22 cellular contexts compared by ENCODE assay signal in the genomic region with DNA sequence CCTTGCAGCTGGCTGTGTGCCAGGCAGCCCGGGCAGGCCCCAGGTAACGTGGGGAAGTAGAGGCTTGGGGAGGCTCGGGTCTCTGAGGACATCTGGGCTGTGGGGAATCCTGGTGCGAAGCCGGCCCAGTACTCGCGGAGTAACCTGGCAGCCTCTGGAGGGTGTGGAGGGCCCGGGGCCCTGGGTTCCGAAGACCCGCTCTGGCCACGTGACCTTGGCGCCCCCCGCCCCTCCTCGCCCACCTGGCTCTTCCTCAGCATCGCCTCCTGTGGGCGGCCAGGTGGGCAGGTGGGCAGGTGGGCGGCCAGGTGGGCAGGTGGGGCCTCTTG.
DNase-seq lines count a peak whose midpoint lies in the region; ATAC-seq, FAIRE-seq and TF ChIP-seq lines count a peak whose summit lies in the region.
"Had no signal": no experiment of that assay in that cellular context is flagged by ENCODE, and none has a peak within 500 bp of the region (broad histone marks: within the 10 kb centered on the region; RNA-seq: fewer than 3 reads in every experiment).

No MANE protein-coding gene starts in this region.

- ATAC-seq in HG02840 (IDR thresholded peaks at IDR 0.05; ENCODE audit: low FRiP score, unreplicated experiment): no peak

- CTCF ChIA-PET in HEK293 (lab: Yijun Ruan, JAX): interaction anchor here (0.6 kb wide), 1 partner anchor 127 kb away, joined by 3 read pairs; no protein-coding TSS in a partner anchor
- CTCF ChIA-PET in H1 (lab: Charles Lee; ENCODE audit: partially characterized antibody): interaction anchor here (0.8 kb wide), 2 partner anchors 8 to 17 kb away, joined by 3 to 4 read pairs; no protein-coding TSS in a partner anchor

- no peak for FAIRE-seq in H1 (lab: Jason Lieb, UNC)
- FAIRE-seq: A204.1 had no signal

- H2AK5ac ChIP-seq in H1 (ENCODE audit: low read depth, low read length): no peak overlapping the region

- no peak overlapping the region for H3K4me3 ChIP-seq in HEK293 (ENCODE audit: low read depth, low read length)
- 0 out of 8 replicates have a peak overlapping the region, but pooled peaks of 1 of the 4 experiments have one; percentile 5 for H3K4me3 ChIP-seq in H1 (ENCODE audit: extremely low read depth in 1 of 4, insufficient read depth in 2 of 4, low read depth in 3 of 4, low read length in 4 of 4)
- no peak overlapping the region for H3K4me3 ChIP-seq in osteoblast (ENCODE audit: insufficient read depth, low read length)
- no peak overlapping the region for H3K4me3 ChIP-seq in tibial nerve
- H3K4me3 ChIP-seq: PC-9 had no signal

- H3K4me2 ChIP-seq in H1 (ENCODE audit: insufficient read depth in 1 of 2, low read depth in 2 of 2, low read length in 2 of 2) (peak overlapping the region; percentile 26 to 53; a peak in 2 of 4 replicates), osteoblast (ENCODE audit: insufficient read depth, low read length) (no peak overlapping the region)
- H3K4me2 ChIP-seq: KMS-11, PC-9 had no signal

- no peak overlapping the region for H3K14ac ChIP-seq in H1 (ENCODE audit: insufficient read length)

- H4K20me1 ChIP-seq in H1 (replicated peaks in 1 of 2; ENCODE audit: control insufficient read depth in 1 of 2, insufficient read depth in 2 of 2, low read length in 2 of 2): no peaks in the 10 kb centered on the region
- no peaks in the 10 kb centered on the region for H4K20me1 ChIP-seq in osteoblast (ENCODE audit: insufficient read depth, low read length)

- no peak for DNase-seq in H1 (ENCODE audit: low read depth in 1 of 2, low spot score in 2 of 2)
- DNase-seq in osteoblast (ENCODE audit: insufficient read length, low spot score, missing footprints): peak; percentile 34
- DNase-seq in tibial nerve (ENCODE audit: low spot score in 2 of 2): no peak
- DNase-seq in NCI-H1436 treated with DMSO at 0.1 percent for 48 hours (lab: John Stamatoyannopoulos, UW): no peak
- no peak for DNase-seq in GM13976 (ENCODE audit: low spot score)
- DNase-seq in cortex of kidney (lab: John Stamatoyannopoulos, UW): no peak
- DNase-seq: BE2C; CD4-positive, CD25-positive, alpha-beta regulatory T cell; GF-D8; GOT3; MV-4-11; NCI-H2107; NCI-H226; NCI-H82; PC-9; SIG-M5 had no signal

- no peak overlapping the region for H3K18ac ChIP-seq in H1 (ENCODE audit: extremely low read depth, low read length)

- H3K4me1 ChIP-seq in HEK293 (ENCODE audit: control insufficient read depth, insufficient read depth, low read length) (no peaks in the 10 kb centered on the region), H1 (replicated peaks in 1 of 4; ENCODE audit: control insufficient read depth in 3 of 4, insufficient read depth in 4 of 4, low read length in 3 of 4) (peaks cover 6 to 27% (median 14%) of the 10 kb centered on the region in 4 experiments; a peak in 6 of 7 replicates), osteoblast (ENCODE audit: insufficient read depth, low read length) (no peaks in the 10 kb centered on the region), tibial nerve (peaks cover 0 to 16% (median 12%) of the 10 kb centered on the region in 4 donors)
- H3K4me1 ChIP-seq: BE2C had no signal

- no peak overlapping the region for H3K4ac ChIP-seq in H1 (replicated peaks; ENCODE audit: insufficient read length, low read depth, low read length)

- no peak overlapping the region for H4K91ac ChIP-seq in H1 (replicated peaks; ENCODE audit: insufficient read length, low read length)

- H3K79me2 ChIP-seq in H1 (ENCODE audit: control insufficient read depth in 1 of 2, insufficient read depth in 2 of 2, low read length in 2 of 2) (no peaks in the 10 kb centered on the region), osteoblast (ENCODE audit: insufficient read depth, low read length) (no peaks in the 10 kb centered on the region)

- H3K27me3 ChIP-seq in H1 (replicated peaks in 1 of 4; ENCODE audit: control insufficient read depth in 3 of 4, extremely low read depth in 1 of 4, insufficient read depth in 3 of 4, low read length in 3 of 4): no peaks in the 10 kb centered on the region; a peak in 1 of 7 replicates
- H3K27me3 ChIP-seq in osteoblast (ENCODE audit: insufficient read depth, low read length): no peaks in the 10 kb centered on the region
- no peaks in the 10 kb centered on the region for H3K27me3 ChIP-seq in tibial nerve
- H3K27me3 ChIP-seq: BE2C had no signal

- H3K79me1 ChIP-seq in H1 (ENCODE audit: low read depth, low read length): no peaks in the 10 kb centered on the region

- no peak overlapping the region for H2AFZ ChIP-seq in H1 (ENCODE audit: low read length)
- H2AFZ ChIP-seq in osteoblast (ENCODE audit: low read length): no peak overlapping the region
- H2AFZ ChIP-seq: PC-9 had no signal

- H2BK20ac ChIP-seq in H1 (ENCODE audit: low read length): no peak overlapping the region

- no peak overlapping the region for H2BK120ac ChIP-seq in H1 (replicated peaks; ENCODE audit: low read depth, low read length)

- POLR2A ChIA-PET in HEK293 (lab: Yijun Ruan, JAX) (no interaction called here), H1 (lab: Charles Lee; ENCODE audit: partially characterized antibody) (interaction anchor here (0.6 kb wide), 1 partner anchor 1580 kb away, joined by 3 read pairs; no protein-coding TSS in a partner anchor)

- WGBS in H1 (ENCODE audit: extremely low coverage in 1 of 2, insufficient coverage in 1 of 2, insufficient read length in 1 of 2, insufficient replicate concordance in 2 of 2, low coverage in 1 of 2, low lambda C conversion rate in 2 of 2, missing lambda C conversion rate in 1 of 2), 2 experiments: 77% methylated on average over 14 of the region's 17 CpGs; no CpG with 5 or more reads in 1 of the 2 experiments
- WGBS in tibial nerve, 2 donors: 79 to 84% methylated on average over 16 to 17 of the region's 17 CpGs

- 0 out of 2 replicates have a peak, but pooled peaks cover 2% of the 10 kb centered on the region for H3K23me2 ChIP-seq in H1 (ENCODE audit: low read depth, low read length)

- no peak overlapping the region for H3K56ac ChIP-seq in H1 (replicated peaks; ENCODE audit: insufficient read length, low read depth, low read length)

- no peak overlapping the region for H4K5ac ChIP-seq in H1 (ENCODE audit: insufficient read length, low read depth, low read length)

- H3K9ac ChIP-seq in H1 (replicated peaks in 1 of 4; ENCODE audit: extremely low read depth in 1 of 4, low read depth in 3 of 4, low read length in 3 of 4): no peak overlapping the region
- H3K9ac ChIP-seq: KMS-11 had no signal

- no peak overlapping the region for H3K27ac ChIP-seq in HEK293 (ENCODE audit: extremely low read depth, low read depth, low read length)
- H3K27ac ChIP-seq in H1 (ENCODE audit: low read depth, low read length): no peak overlapping the region
- H3K27ac ChIP-seq in osteoblast (ENCODE audit: low read depth, low read length): no peak overlapping the region
- peak overlapping the region in 3 of 4 donors; percentile 60 to 90 (median 86) for H3K27ac ChIP-seq in tibial nerve
- H3K27ac ChIP-seq: KMS-11, PC-9, RWPE1 had no signal

- H3K36me3 ChIP-seq in HEK293 (ENCODE audit: control insufficient read depth in 2 of 2, insufficient read depth in 1 of 2, low read length in 2 of 2) (no peaks in the 10 kb centered on the region), H1 (ENCODE audit: control insufficient read depth in 2 of 4, insufficient read depth in 4 of 4, low read length in 3 of 4) (no peaks in the 10 kb centered on the region), osteoblast (ENCODE audit: insufficient read depth, low read length) (no peaks in the 10 kb centered on the region), tibial nerve (no peaks in the 10 kb centered on the region)
- H3K36me3 ChIP-seq: BE2C had no signal

- TF ChIP-seq POLR2A in H1 (IDR thresholded peaks at IDR 0.05; ENCODE audit: control extremely low read depth in 1 of 2, low read depth in 2 of 2, low read length in 2 of 2) (no peak), tibial nerve (IDR thresholded peaks at IDR 0.05) (no peak)

- no peak for TF ChIP-seq CTCF in HEK293 (tag by site-specific recombination; IDR thresholded peaks at IDR 0.05)
- no peak for TF ChIP-seq CTCF in H1 (IDR thresholded peaks at IDR 0.05; ENCODE audit: control extremely low read depth in 1 of 3, insufficient read depth in 1 of 3, low read depth in 1 of 3, low read length in 3 of 3)
- no peak for TF ChIP-seq CTCF in osteoblast (IDR thresholded peaks at IDR 0.05; ENCODE audit: extremely low read depth, low read depth, low read length)
- no peak for TF ChIP-seq CTCF in tibial nerve (IDR thresholded peaks at IDR 0.05)
- no peak for TF ChIP-seq CTCF in GM13976 (IDR thresholded peaks at IDR 0.05; ENCODE audit: borderline replicate concordance, control extremely low read depth, extremely low read depth, insufficient read depth, missing control alignments)

- TF ChIP-seq EP300 in H1 (IDR thresholded peaks at IDR 0.05; ENCODE audit: borderline replicate concordance in 1 of 2, low read depth in 2 of 2, low read length in 2 of 2): no peak
- TF ChIP-seq EP300 in tibial nerve (IDR thresholded peaks at IDR 0.05): no peak

- TF ChIP-seq RAD21 in H1 (IDR thresholded peaks at IDR 0.05 in 1 of 2, conservative IDR thresholded peaks at IDR 0.05 in 1 of 2; ENCODE audit: low read depth in 2 of 2, low read length in 2 of 2): no peak

- in situ Hi-C loops in GM13976 (cut with MboI; ENCODE audit: low sequenced_read_pairs, unreplicated experiment): no loop called here

- H2BK5ac ChIP-seq in H1 (ENCODE audit: low read depth, low read length): no peak overlapping the region

- peak overlapping the region; percentile 43 for H4K8ac ChIP-seq in H1 (ENCODE audit: extremely low read depth, insufficient read depth, low read length)

- 0 out of 2 replicates have a peak overlapping the region, but pooled peaks have one; percentile 27 for H2BK12ac ChIP-seq in H1 (ENCODE audit: low read depth, low read length)

- no peak overlapping the region for H3K23ac ChIP-seq in H1 (ENCODE audit: insufficient read length)

- H3K9me3 ChIP-seq in HEK293 (ENCODE audit: control insufficient read depth, insufficient read depth, low read depth, low read length) (no peaks in the 10 kb centered on the region), H1 (ENCODE audit: insufficient read depth in 2 of 2, low read depth in 1 of 2, low read length in 1 of 2) (no peaks in the 10 kb centered on the region), osteoblast (ENCODE audit: low read depth, low read length) (no peaks in the 10 kb centered on the region), tibial nerve (no peaks in the 10 kb centered on the region)
- H3K9me3 ChIP-seq: BE2C, Caco-2 had no signal

- no peak overlapping the region for H2BK15ac ChIP-seq in H1 (ENCODE audit: low read length)

TF ChIP-seq in HEK293, 187 proteins besides CTCF, POLR2A, EP300 and RAD21 (continues in another document):
- 0 out of 2 replicates have a peak, but pooled peaks have one; percentile 15 for TF ChIP-seq EGR2 (tag by site-specific recombination; IDR thresholded peaks at IDR 0.05; ENCODE audit: low read depth)

TF ChIP-seq in H1, 55 proteins besides CTCF, POLR2A, EP300 and RAD21 (continues in another document):
- no peak for TF ChIP-seq CREB1 (IDR thresholded peaks at IDR 0.05)

Comparison
In these comparisons a context has a peak if more than half of its experiments do, and no peak if none do; other contexts are left out.
1. H3K27ac ChIP-seq: peak in tibial nerve (3 of 4); none in HEK293 (single experiment), H1 (single experiment) and osteoblast (single experiment).